In genomic region chr7:68336534-68336933, GRCh38 we compare ENCODE assay signal across 8 cellular contexts.
"Had no signal": no experiment of that assay in that cellular context is flagged by ENCODE, and none has a peak within 500 bp of the region (broad histone marks: within the 10 kb centered on the region; RNA-seq: fewer than 3 reads in every experiment).

No MANE protein-coding gene starts in this region.

- FAIRE-seq: G401.6, GM12878, GM12891, GM12892, GM18507, GM19239 had no signal

- H3K4me3 ChIP-seq: GM12878 had no signal

- ATAC-seq: GM12878 had no signal

- DNase-seq: GDM1, GF-D8 had no signal
